In the genomic region with DNA sequence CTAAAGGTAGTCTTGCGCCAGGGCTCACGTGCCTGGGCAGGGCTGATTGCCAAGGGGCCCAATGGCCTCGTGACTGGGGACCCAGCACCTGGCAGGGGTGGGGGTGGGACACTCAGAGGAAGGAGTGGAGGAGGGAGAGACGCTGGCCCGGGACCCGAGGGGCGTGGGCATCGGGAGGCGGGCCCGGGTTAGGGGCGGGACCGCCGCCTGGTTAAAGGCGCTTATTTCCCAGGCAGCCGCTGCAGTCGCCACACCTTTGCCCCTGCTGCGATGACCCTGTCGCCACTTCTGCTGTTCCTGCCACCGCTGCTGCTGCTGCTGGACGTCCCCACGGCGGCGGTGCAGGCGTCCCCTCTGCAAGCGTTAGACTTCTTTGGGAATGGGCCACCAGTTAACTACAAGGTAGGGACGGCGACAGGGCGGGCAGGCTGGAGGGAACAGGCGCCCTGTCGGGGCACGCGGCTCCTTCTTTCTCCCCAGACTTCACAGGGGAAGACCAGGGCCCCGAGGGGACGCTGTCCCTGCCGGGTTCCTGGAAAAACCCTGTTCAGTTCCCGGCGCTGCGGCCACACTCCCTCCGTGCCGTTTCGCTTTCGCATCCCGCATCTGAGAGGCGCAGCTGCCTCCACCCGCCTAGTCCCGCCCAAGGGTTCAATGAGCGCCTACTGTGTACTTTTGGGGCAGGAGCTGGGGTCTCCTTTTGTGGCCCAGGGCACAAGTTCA, we compare ENCODE assay signal across 1 cellular context.
TF ChIP-seq lines count a peak whose summit lies in the region.

Gene IFI30 (plus strand): TSS at position 242 of the 723 bp plus-strand sequence. CDS start 29 bp downstream, at position 271.

TF ChIP-seq in HepG2, 621 proteins besides CTCF, POLR2A, EP300 and RAD21 (continued from another document and continues in another):
- TF ChIP-seq, protein P1, sequence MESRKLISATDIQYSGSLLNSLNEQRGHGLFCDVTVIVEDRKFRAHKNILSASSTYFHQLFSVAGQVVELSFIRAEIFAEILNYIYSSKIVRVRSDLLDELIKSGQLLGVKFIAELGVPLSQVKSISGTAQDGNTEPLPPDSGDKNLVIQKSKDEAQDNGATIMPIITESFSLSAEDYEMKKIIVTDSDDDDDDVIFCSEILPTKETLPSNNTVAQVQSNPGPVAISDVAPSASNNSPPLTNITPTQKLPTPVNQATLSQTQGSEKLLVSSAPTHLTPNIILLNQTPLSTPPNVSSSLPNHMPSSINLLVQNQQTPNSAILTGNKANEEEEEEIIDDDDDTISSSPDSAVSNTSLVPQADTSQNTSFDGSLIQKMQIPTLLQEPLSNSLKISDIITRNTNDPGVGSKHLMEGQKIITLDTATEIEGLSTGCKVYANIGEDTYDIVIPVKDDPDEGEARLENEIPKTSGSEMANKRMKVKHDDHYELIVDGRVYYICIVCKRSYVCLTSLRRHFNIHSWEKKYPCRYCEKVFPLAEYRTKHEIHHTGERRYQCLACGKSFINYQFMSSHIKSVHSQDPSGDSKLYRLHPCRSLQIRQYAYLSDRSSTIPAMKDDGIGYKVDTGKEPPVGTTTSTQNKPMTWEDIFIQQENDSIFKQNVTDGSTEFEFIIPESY (CRISPR knock-in tag; IDR thresholded peaks at IDR 0.05) = no peak
- 0 out of 2 replicates have a peak, but pooled peaks have one; percentile 61 for TF ChIP-seq ZNF749 (CRISPR knock-in tag; IDR thresholded peaks at IDR 0.05; ENCODE audit: borderline replicate concordance)
- no peak for TF ChIP-seq ZNF24 (IDR thresholded peaks at IDR 0.05)
- TF ChIP-seq, protein P2, sequence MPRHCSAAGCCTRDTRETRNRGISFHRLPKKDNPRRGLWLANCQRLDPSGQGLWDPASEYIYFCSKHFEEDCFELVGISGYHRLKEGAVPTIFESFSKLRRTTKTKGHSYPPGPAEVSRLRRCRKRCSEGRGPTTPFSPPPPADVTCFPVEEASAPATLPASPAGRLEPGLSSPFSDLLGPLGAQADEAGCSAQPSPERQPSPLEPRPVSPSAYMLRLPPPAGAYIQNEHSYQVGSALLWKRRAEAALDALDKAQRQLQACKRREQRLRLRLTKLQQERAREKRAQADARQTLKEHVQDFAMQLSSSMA (CRISPR knock-in tag; IDR thresholded peaks at IDR 0.05) = no peak
- no peak for TF ChIP-seq MIER3 (CRISPR knock-in tag; IDR thresholded peaks at IDR 0.05; ENCODE audit: borderline replicate concordance)
- TF ChIP-seq MAFG (CRISPR knock-in tag; IDR thresholded peaks at IDR 0.05) = no peak
- no peak for TF ChIP-seq SMC3 (IDR thresholded peaks at IDR 0.05; ENCODE audit: low read length)
- TF ChIP-seq ZMYM2 (CRISPR knock-in tag; IDR thresholded peaks at IDR 0.05) = 0 out of 2 replicates have a peak, but pooled peaks have one; percentile 52
- TF ChIP-seq, protein P3, sequence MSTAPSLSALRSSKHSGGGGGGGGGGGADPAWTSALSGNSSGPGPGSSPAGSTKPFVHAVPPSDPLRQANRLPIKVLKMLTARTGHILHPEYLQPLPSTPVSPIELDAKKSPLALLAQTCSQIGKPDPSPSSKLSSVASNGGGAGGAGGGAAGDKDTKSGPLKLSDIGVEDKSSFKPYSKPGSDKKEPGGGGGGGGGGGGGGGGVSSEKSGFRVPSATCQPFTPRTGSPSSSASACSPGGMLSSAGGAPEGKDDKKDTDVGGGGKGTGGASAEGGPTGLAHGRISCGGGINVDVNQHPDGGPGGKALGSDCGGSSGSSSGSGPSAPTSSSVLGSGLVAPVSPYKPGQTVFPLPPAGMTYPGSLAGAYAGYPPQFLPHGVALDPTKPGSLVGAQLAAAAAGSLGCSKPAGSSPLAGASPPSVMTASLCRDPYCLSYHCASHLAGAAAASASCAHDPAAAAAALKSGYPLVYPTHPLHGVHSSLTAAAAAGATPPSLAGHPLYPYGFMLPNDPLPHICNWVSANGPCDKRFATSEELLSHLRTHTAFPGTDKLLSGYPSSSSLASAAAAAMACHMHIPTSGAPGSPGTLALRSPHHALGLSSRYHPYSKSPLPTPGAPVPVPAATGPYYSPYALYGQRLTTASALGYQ (CRISPR knock-in tag; IDR thresholded peaks at IDR 0.05) = no peak
- TF ChIP-seq ZBTB49 (CRISPR knock-in tag; IDR thresholded peaks at IDR 0.05; ENCODE audit: borderline replicate concordance) = no peak
- TF ChIP-seq, protein P4, sequence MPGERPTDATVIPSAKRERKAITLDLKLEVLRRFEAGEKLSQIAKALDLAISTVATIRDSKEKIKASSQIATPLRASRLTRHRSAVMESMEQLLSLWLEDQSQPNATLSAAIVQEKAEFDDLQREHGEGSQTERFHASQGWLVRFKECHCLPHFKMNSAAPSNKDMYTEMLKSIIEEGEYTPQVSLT (CRISPR knock-in tag; IDR thresholded peaks at IDR 0.05; ENCODE audit: borderline replicate concordance, low read depth) = no peak
- TF ChIP-seq ATRX (CRISPR knock-in tag; IDR thresholded peaks at IDR 0.05; ENCODE audit: borderline replicate concordance) = no peak
- TF ChIP-seq ZNF800 (CRISPR knock-in tag; IDR thresholded peaks at IDR 0.05) = peak; percentile 73; the same call in 1 of the 2 replicates
- no peak for TF ChIP-seq ATF1 (CRISPR knock-in tag; IDR thresholded peaks at IDR 0.05)
- TF ChIP-seq ELF1 (CRISPR knock-in tag; IDR thresholded peaks at IDR 0.05) = no peak
- no peak for TF ChIP-seq ZNF20 (CRISPR knock-in tag; IDR thresholded peaks at IDR 0.05)
- TF ChIP-seq, protein P5, sequence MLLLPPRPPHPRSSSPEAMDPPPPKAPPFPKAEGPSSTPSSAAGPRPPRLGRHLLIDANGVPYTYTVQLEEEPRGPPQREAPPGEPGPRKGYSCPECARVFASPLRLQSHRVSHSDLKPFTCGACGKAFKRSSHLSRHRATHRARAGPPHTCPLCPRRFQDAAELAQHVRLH (CRISPR knock-in tag; IDR thresholded peaks at IDR 0.05; ENCODE audit: borderline replicate concordance, low read depth) = 0 out of 2 replicates have a peak, but pooled peaks have one; percentile 46
- TF ChIP-seq ZNF672 (CRISPR knock-in tag; IDR thresholded peaks at IDR 0.05) = no peak
- TF ChIP-seq SMAD9 (CRISPR knock-in tag; IDR thresholded peaks at IDR 0.05) = 0 out of 2 replicates have a peak, but pooled peaks have one; percentile 26
- no peak for TF ChIP-seq ETS1 (CRISPR knock-in tag; IDR thresholded peaks at IDR 0.05)
- TF ChIP-seq BHLHE40 (IDR thresholded peaks at IDR 0.05; ENCODE audit: low read length) = peak; percentile 92
- no peak for TF ChIP-seq ZNF761 (CRISPR knock-in tag; conservative IDR thresholded peaks at IDR 0.05)
- no peak for TF ChIP-seq ZNF775 (CRISPR knock-in tag; IDR thresholded peaks at IDR 0.05; ENCODE audit: borderline replicate concordance)
- TF ChIP-seq ZNF75D (CRISPR knock-in tag; IDR thresholded peaks at IDR 0.05; ENCODE audit: borderline replicate concordance) = no peak
- TF ChIP-seq SMYD3 (CRISPR knock-in tag; IDR thresholded peaks at IDR 0.05) = no peak
- TF ChIP-seq HNRNPL (IDR thresholded peaks at IDR 0.05; ENCODE audit: low read depth, low read length) = 0 out of 2 replicates have a peak, but pooled peaks have one; percentile 71
- peak; percentile 75 for TF ChIP-seq MED13 (CRISPR knock-in tag; IDR thresholded peaks at IDR 0.05)
- no peak for TF ChIP-seq ZC3H4 (CRISPR knock-in tag; IDR thresholded peaks at IDR 0.05; ENCODE audit: borderline replicate concordance)
- TF ChIP-seq ARID3A (IDR thresholded peaks at IDR 0.05; ENCODE audit: low read depth, low read length) = no peak
- TF ChIP-seq XBP1 (CRISPR knock-in tag; IDR thresholded peaks at IDR 0.05) = no peak
- no peak for TF ChIP-seq ZNF260 (CRISPR knock-in tag; IDR thresholded peaks at IDR 0.05; ENCODE audit: borderline replicate concordance, low read depth)
- peak; percentile 52; the same call in 1 of the 2 replicates for TF ChIP-seq CCDC6 (CRISPR knock-in tag; IDR thresholded peaks at IDR 0.05)
- TF ChIP-seq SMARCC2 (IDR thresholded peaks at IDR 0.05) = no peak
- TF ChIP-seq TRIM24 (CRISPR knock-in tag; IDR thresholded peaks at IDR 0.05) = no peak
- TF ChIP-seq IKZF1 (IDR thresholded peaks at IDR 0.05) = no peak
